Comparison of ENCODE assay signal across 29 cellular contexts in the genomic region with DNA sequence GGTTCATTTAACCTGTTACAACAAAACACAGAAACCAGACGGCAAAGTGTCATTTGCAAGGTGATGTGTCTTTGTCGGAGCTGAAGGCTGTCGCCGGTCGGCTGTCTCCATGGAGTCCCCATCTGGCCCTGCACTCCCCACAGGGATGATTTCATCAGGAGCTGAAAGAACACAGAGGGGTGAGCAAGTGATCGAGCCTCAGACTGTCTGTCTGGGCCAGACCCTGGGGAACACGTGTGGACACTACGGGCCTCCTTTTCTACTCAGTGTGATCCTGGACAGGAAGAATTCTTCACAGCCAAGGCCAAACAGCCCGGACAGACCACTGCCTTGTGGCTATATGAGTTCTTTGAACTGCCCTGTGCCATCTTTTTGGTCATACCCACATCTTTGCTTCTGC.
DNase-seq lines count a peak whose midpoint lies in the region.
"Had no signal": no experiment of that assay in that cellular context is flagged by ENCODE, and none has a peak within 500 bp of the region (broad histone marks: within the 10 kb centered on the region; RNA-seq: fewer than 3 reads in every experiment).

No MANE protein-coding gene starts in this region.

- H2AFZ ChIP-seq in neuronal stem cell (ENCODE audit: low read length): peak overlapping the region; percentile 50
- H2AFZ ChIP-seq: GM23248 had no signal

- H2BK12ac ChIP-seq in neuronal stem cell (ENCODE audit: low read length): no peak overlapping the region

- H3K27me3 ChIP-seq in neuronal stem cell (ENCODE audit: control insufficient read depth in 3 of 3, insufficient read depth in 3 of 3, low read depth in 1 of 3, low read length in 3 of 3): peaks cover 0 to 70% (median 0%) of the 10 kb centered on the region in 3 experiments
- H3K27me3 ChIP-seq: cardiac muscle cell, left lung had no signal

- H3K36me3 ChIP-seq in neuronal stem cell (replicated peaks in 1 of 2; ENCODE audit: control insufficient read depth in 2 of 2, insufficient read depth in 2 of 2, low read length in 2 of 2): no peaks in the 10 kb centered on the region
- H3K36me3 ChIP-seq: cardiac muscle cell, left lung had no signal

- WGBS in neuronal stem cell (ENCODE audit: extremely low coverage in 2 of 2, insufficient read length in 2 of 2, insufficient replicate concordance in 1 of 2), 2 donors: no CpG with 5 or more reads among the region's 9 CpGs

- H3K23ac ChIP-seq in neuronal stem cell (ENCODE audit: low read depth, low read length, poor library complexity): no peak overlapping the region

- no peak overlapping the region for H2AK5ac ChIP-seq in neuronal stem cell (ENCODE audit: low read depth, low read length)

- H3K4me2 ChIP-seq in neuronal stem cell (ENCODE audit: insufficient read depth, low read length, poor library complexity, severe bottlenecking): no peak overlapping the region

- no peak overlapping the region for H3K4ac ChIP-seq in neuronal stem cell (ENCODE audit: low read length)

- H4K8ac ChIP-seq in neuronal stem cell (ENCODE audit: low read depth, low read length): no peak overlapping the region

- peaks cover 22 to 25% of the 10 kb centered on the region in 2 donors for H3K4me1 ChIP-seq in neuronal stem cell (ENCODE audit: control insufficient read depth in 2 of 2, insufficient read depth in 1 of 2, low read depth in 1 of 2, low read length in 2 of 2)

- H3K4me3 ChIP-seq in neuronal stem cell (ENCODE audit: low read length in 2 of 2): no peak overlapping the region
- H3K4me3 ChIP-seq: cardiac muscle cell, coronary artery, GM23248, K562, left lung had no signal

- H2BK120ac ChIP-seq in neuronal stem cell (ENCODE audit: low read depth, low read length): no peak overlapping the region

- H3K18ac ChIP-seq in neuronal stem cell (ENCODE audit: low read length): no peak overlapping the region

- H2BK5ac ChIP-seq in neuronal stem cell (ENCODE audit: low read length): no peak overlapping the region

- no peaks in the 10 kb centered on the region for H3K79me1 ChIP-seq in neuronal stem cell (ENCODE audit: low read depth, low read length)

- no peak overlapping the region for H3K27ac ChIP-seq in neuronal stem cell (replicated peaks; ENCODE audit: low read length)
- H3K27ac ChIP-seq: cardiac muscle cell, coronary artery, GM23248, left lung had no signal

- no peak overlapping the region for H2BK15ac ChIP-seq in neuronal stem cell (ENCODE audit: low read length)

- DNase-seq in G401 (ENCODE audit: low spot score): peak; percentile 34
- peak; percentile 84 for DNase-seq in NCI-H1694 (lab: John Stamatoyannopoulos, UW)
- DNase-seq in cerebellar cortex (ENCODE audit: low spot score): peak; percentile 28
- no peak for DNase-seq in neuronal stem cell (ENCODE audit: low spot score)
- no peak for DNase-seq in stimulated activated CD4-positive, alpha-beta T cell treated with anti-CD3 and anti-CD28 coated beads, Interleukin-2, amount 100 ng/mL, for 24 hours
- no peak for DNase-seq in ACHN
- no peak for DNase-seq in germinal center (ENCODE audit: low spot score)
- DNase-seq: activated CD4-positive, alpha-beta T cell treated with anti-CD3 and anti-CD28 coated beads, Interleukin-2, amount 50 U/mL, for 4 hours; activated CD8-positive, alpha-beta memory T cell treated with anti-CD3 and anti-CD28 coated beads, Interleukin-2, amount 10 ng/mL, durations not matched to agents 7 days and 5 days; activated gamma-delta T cell; activated naive CD8-positive, alpha-beta T cell treated with anti-CD3 and anti-CD28 coated beads, Interleukin-2, amount 10 ng/mL, durations not matched to agents 7 days and 5 days; activated T-cell treated with anti-CD3 and anti-CD28 coated beads, Interleukin-2, amount 50 U/mL, for 4 hours; aorta; DMS79 treated with DMSO at 0.1 percent for 48 hours; effector CD8-positive, alpha-beta T cell; GM23248; HFFc6; left lung; NCI-H187 treated with DMSO at 0.1 percent for 48 hours; NCI-H2227 treated with DMSO at 0.1 percent for 48 hours; NCI-H774; occipital lobe; OCI-M1; stimulated activated CD4-positive, alpha-beta T cell treated with anti-CD3 and anti-CD28 coated beads, Interleukin-15, amount 100 ng/mL, for 24 hours; stimulated activated naive B cell treated with anti-CD40 and anti-IgM and Interleukin-4, amounts not matched to agents 10 μg/mL and 1 μg/mL and 100 μg/mL, for 72 hours; T-helper 17 cell had no signal

- H4K91ac ChIP-seq in neuronal stem cell (ENCODE audit: low read depth, low read length, poor library complexity): no peak overlapping the region

- H3K14ac ChIP-seq in neuronal stem cell (ENCODE audit: low read length): no peak overlapping the region

- no peak overlapping the region for H3K9ac ChIP-seq in neuronal stem cell (ENCODE audit: low read depth, low read length, poor library complexity)
- H3K9ac ChIP-seq: GM23248 had no signal

- no peaks in the 10 kb centered on the region for H3K9me3 ChIP-seq in neuronal stem cell (replicated peaks in 1 of 2; ENCODE audit: control insufficient read depth in 2 of 2, insufficient read depth in 1 of 2, low read depth in 1 of 2, low read length in 2 of 2)
- H3K9me3 ChIP-seq: left lung had no signal

- in situ Hi-C loops in G401 (cut with HindIII; ENCODE audit: low sequenced_read_pairs) (no loop called here), ACHN (cut with HindIII; ENCODE audit: low pct_ligation_motif_present, low pct_unique_long_range_greater_than_20kb, low sequenced_read_pairs) (no loop called here)

Comparison
In these comparisons a context has a peak if more than half of its experiments do, and no peak if none do; other contexts are left out.
1. DNase-seq: peak in G401 (single experiment), NCI-H1694 (single experiment) and cerebellar cortex (single experiment); none in neuronal stem cell (single experiment), stimulated activated CD4-positive, alpha-beta T cell treated with anti-CD3 and anti-CD28 coated beads, Interleukin-2, amount 100 ng/mL, for 24 hours (0 of 2), ACHN (single experiment) and germinal center (single experiment).